ENCODE assay signal across 1 cellular context in genomic region chr17:40097087-40097486, GRCh38.
TF ChIP-seq lines count a peak whose summit lies in the region.

No MANE protein-coding gene starts in this region.

TF ChIP-seq in liver, 16 proteins besides CTCF, POLR2A, EP300 and RAD21 (continued from another document):
- no peak for TF ChIP-seq ATF3 (IDR thresholded peaks at IDR 0.05)
- TF ChIP-seq ZBTB33 (IDR thresholded peaks at IDR 0.05), result no peak
- no peak for TF ChIP-seq RXRA (IDR thresholded peaks at IDR 0.05)
- no peak for TF ChIP-seq SP1 (IDR thresholded peaks at IDR 0.05)
- no peak for TF ChIP-seq FOXA2 (IDR thresholded peaks at IDR 0.05)
- TF ChIP-seq JUND (IDR thresholded peaks at IDR 0.05), result no peak
